1 cellular context compared by ENCODE assay signal in the genomic region with DNA sequence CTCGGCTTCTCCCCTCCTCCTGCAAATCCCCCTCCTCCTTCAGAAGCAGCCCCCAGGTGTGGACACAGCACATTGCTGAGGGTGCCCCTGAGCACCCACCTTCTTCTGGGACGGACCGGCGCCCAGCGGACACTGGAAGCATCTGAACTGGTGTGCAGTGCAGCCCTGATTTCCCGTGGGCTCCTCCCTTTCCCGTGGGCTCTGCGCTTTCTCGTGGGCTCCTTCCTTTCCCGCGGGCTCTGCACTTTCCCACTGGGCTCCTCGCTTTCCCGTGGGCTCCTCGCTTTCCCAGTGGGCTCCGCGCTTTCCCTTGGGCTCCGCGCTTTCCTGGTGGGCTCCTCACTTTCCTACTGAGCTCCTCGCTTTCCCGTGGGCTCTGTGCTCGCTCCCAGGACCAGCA.
TF ChIP-seq lines count a peak whose summit lies in the region.

No MANE protein-coding gene starts in this region.

TF ChIP-seq in GM12878, 131 proteins besides CTCF, POLR2A, EP300 and RAD21:
- no peak for TF ChIP-seq ZNF207 (IDR thresholded peaks at IDR 0.05; ENCODE audit: borderline replicate concordance)
- TF ChIP-seq IRF4 (IDR thresholded peaks at IDR 0.05; ENCODE audit: low read depth, low read length), result no peak
- peak; percentile 70 for TF ChIP-seq MEF2B (IDR thresholded peaks at IDR 0.05; ENCODE audit: partially characterized antibody, poor library complexity, severe bottlenecking)
- TF ChIP-seq, protein P1, sequence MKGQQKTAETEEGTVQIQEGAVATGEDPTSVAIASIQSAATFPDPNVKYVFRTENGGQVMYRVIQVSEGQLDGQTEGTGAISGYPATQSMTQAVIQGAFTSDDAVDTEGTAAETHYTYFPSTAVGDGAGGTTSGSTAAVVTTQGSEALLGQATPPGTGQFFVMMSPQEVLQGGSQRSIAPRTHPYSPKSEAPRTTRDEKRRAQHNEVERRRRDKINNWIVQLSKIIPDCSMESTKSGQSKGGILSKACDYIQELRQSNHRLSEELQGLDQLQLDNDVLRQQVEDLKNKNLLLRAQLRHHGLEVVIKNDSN (IDR thresholded peaks at IDR 0.05; ENCODE audit: borderline replicate concordance, extremely low read length, insufficient read depth, low read depth, low read length), result no peak
- TF ChIP-seq, protein P2, sequence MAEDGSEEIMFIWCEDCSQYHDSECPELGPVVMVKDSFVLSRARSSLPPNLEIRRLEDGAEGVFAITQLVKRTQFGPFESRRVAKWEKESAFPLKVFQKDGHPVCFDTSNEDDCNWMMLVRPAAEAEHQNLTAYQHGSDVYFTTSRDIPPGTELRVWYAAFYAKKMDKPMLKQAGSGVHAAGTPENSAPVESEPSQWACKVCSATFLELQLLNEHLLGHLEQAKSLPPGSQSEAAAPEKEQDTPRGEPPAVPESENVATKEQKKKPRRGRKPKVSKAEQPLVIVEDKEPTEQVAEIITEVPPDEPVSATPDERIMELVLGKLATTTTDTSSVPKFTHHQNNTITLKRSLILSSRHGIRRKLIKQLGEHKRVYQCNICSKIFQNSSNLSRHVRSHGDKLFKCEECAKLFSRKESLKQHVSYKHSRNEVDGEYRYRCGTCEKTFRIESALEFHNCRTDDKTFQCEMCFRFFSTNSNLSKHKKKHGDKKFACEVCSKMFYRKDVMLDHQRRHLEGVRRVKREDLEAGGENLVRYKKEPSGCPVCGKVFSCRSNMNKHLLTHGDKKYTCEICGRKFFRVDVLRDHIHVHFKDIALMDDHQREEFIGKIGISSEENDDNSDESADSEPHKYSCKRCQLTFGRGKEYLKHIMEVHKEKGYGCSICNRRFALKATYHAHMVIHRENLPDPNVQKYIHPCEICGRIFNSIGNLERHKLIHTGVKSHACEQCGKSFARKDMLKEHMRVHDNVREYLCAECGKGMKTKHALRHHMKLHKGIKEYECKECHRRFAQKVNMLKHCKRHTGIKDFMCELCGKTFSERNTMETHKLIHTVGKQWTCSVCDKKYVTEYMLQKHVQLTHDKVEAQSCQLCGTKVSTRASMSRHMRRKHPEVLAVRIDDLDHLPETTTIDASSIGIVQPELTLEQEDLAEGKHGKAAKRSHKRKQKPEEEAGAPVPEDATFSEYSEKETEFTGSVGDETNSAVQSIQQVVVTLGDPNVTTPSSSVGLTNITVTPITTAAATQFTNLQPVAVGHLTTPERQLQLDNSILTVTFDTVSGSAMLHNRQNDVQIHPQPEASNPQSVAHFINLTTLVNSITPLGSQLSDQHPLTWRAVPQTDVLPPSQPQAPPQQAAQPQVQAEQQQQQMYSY (CRISPR knock-in tag; IDR thresholded peaks at IDR 0.05), result no peak
- peak; percentile 66 for TF ChIP-seq GATAD2B (conservative IDR thresholded peaks at IDR 0.05; ENCODE audit: low read depth)
- no peak for TF ChIP-seq FOXK2 (IDR thresholded peaks at IDR 0.05)
- TF ChIP-seq KDM1A (IDR thresholded peaks at IDR 0.05; ENCODE audit: borderline replicate concordance), result no peak
